2 cellular contexts compared by ENCODE assay signal in genomic region chr6:30888472-30889137, GRCh38.
TF ChIP-seq lines count a peak whose summit lies in the region.

No MANE protein-coding gene starts in this region.

TF ChIP-seq in endothelial cell of umbilical vein, 7 proteins besides CTCF, POLR2A, EP300 and RAD21:
- TF ChIP-seq POLR2AphosphoS5 (IDR thresholded peaks at IDR 0.05; ENCODE audit: insufficient read depth, low read depth, low read length) (no peak), FOS (IDR thresholded peaks at IDR 0.05; ENCODE audit: borderline replicate concordance, insufficient read depth, low read length) (no peak), JUN (IDR thresholded peaks at IDR 0.05; ENCODE audit: borderline replicate concordance, insufficient read depth, insufficient read length, low read depth) (no peak), MAX (IDR thresholded peaks at IDR 0.05; ENCODE audit: insufficient read depth, insufficient read length) (no peak), EZH2 (IDR thresholded peaks at IDR 0.05; ENCODE audit: borderline replicate concordance, low read depth, low read length, severe bottlenecking) (no peak), GATA2 (IDR thresholded peaks at IDR 0.05; ENCODE audit: insufficient read depth, insufficient read length, low read depth, low read length) (no peak), MYC (IDR thresholded peaks at IDR 0.05; ENCODE audit: low read depth, low read length) (no peak)

TF ChIP-seq in neural cell, 6 proteins besides CTCF, POLR2A, EP300 and RAD21:
- TF ChIP-seq REST (IDR thresholded peaks at IDR 0.05; ENCODE audit: borderline replicate concordance), result no peak
